In genomic region chr11:356610-357009, GRCh38 we compare ENCODE assay signal across 1 cellular context.
TF ChIP-seq lines count a peak whose summit lies in the region.

No MANE protein-coding gene starts in this region.

TF ChIP-seq in K562, 482 proteins besides CTCF, POLR2A, EP300 and RAD21 (continues in another document):
- TF ChIP-seq ZNF79 (CRISPR knock-in tag; IDR thresholded peaks at IDR 0.05; ENCODE audit: low read depth), result no peak
- no peak for TF ChIP-seq ZNF586 (CRISPR knock-in tag; conservative IDR thresholded peaks at IDR 0.05)
- no peak for TF ChIP-seq ZNF165 (CRISPR knock-in tag; IDR thresholded peaks at IDR 0.05; ENCODE audit: borderline replicate concordance)
- TF ChIP-seq, protein P1, sequence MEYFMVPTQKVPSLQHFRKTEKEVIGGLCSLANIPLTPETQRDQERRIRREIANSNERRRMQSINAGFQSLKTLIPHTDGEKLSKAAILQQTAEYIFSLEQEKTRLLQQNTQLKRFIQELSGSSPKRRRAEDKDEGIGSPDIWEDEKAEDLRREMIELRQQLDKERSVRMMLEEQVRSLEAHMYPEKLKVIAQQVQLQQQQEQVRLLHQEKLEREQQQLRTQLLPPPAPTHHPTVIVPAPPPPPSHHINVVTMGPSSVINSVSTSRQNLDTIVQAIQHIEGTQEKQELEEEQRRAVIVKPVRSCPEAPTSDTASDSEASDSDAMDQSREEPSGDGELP (CRISPR knock-in tag; IDR thresholded peaks at IDR 0.05; ENCODE audit: borderline replicate concordance), result no peak
- no peak for TF ChIP-seq ERF (CRISPR knock-in tag; IDR thresholded peaks at IDR 0.05)
- TF ChIP-seq ELF1 (tag; IDR thresholded peaks at IDR 0.05), result 0 out of 2 replicates have a peak, but pooled peaks have one; percentile 18
- TF ChIP-seq JUN (IDR thresholded peaks at IDR 0.05; ENCODE audit: borderline replicate concordance, low read depth, low read length), result no peak
- TF ChIP-seq JUN (CRISPR knock-in tag; IDR thresholded peaks at IDR 0.05; ENCODE audit: borderline replicate concordance), result no peak
- TF ChIP-seq AFF1 (IDR thresholded peaks at IDR 0.05; ENCODE audit: low read depth in 1 of 2, partially characterized antibody in 2 of 2), result no peak
- no peak for TF ChIP-seq CCAR2 (IDR thresholded peaks at IDR 0.05; ENCODE audit: low read depth, low read length)
- no peak for TF ChIP-seq ZNF311 (CRISPR knock-in tag; IDR thresholded peaks at IDR 0.05)
- no peak for TF ChIP-seq MEIS2 (IDR thresholded peaks at IDR 0.05; ENCODE audit: partially characterized antibody)
- no peak for TF ChIP-seq NCOA6 (IDR thresholded peaks at IDR 0.05)
- no peak for TF ChIP-seq NR2C1 (IDR thresholded peaks at IDR 0.05)
- no peak for TF ChIP-seq NR2C1 (tag; IDR thresholded peaks at IDR 0.05)
- no peak for TF ChIP-seq MTA1 (IDR thresholded peaks at IDR 0.05; ENCODE audit: borderline replicate concordance)
- no peak for TF ChIP-seq HDAC2 (IDR thresholded peaks at IDR 0.05)
- TF ChIP-seq ZFPM2 (CRISPR knock-in tag; IDR thresholded peaks at IDR 0.05), result no peak
- no peak for TF ChIP-seq NFE2L1 (tag; IDR thresholded peaks at IDR 0.05; ENCODE audit: borderline replicate concordance, low read depth)
- TF ChIP-seq SUPT5H (IDR thresholded peaks at IDR 0.05), result no peak; the same call in 1 of the 2 replicates
- no peak for TF ChIP-seq ZNF830 (CRISPR knock-in tag; IDR thresholded peaks at IDR 0.05)
- no peak for TF ChIP-seq STAG1 (CRISPR knock-in tag; IDR thresholded peaks at IDR 0.05; ENCODE audit: borderline replicate concordance)
- TF ChIP-seq XRCC5 (IDR thresholded peaks at IDR 0.05; ENCODE audit: low read depth, low read length), result no peak
- TF ChIP-seq ZNF778 (CRISPR knock-in tag; IDR thresholded peaks at IDR 0.05), result no peak
- no peak for TF ChIP-seq BRD9 (IDR thresholded peaks at IDR 0.05; ENCODE audit: low read depth, partially characterized antibody)
- TF ChIP-seq STAT5B (CRISPR knock-in tag; IDR thresholded peaks at IDR 0.05), result no peak
- TF ChIP-seq, protein P2, sequence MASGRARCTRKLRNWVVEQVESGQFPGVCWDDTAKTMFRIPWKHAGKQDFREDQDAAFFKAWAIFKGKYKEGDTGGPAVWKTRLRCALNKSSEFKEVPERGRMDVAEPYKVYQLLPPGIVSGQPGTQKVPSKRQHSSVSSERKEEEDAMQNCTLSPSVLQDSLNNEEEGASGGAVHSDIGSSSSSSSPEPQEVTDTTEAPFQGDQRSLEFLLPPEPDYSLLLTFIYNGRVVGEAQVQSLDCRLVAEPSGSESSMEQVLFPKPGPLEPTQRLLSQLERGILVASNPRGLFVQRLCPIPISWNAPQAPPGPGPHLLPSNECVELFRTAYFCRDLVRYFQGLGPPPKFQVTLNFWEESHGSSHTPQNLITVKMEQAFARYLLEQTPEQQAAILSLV (tag; IDR thresholded peaks at IDR 0.05), result no peak
- TF ChIP-seq, protein P3, sequence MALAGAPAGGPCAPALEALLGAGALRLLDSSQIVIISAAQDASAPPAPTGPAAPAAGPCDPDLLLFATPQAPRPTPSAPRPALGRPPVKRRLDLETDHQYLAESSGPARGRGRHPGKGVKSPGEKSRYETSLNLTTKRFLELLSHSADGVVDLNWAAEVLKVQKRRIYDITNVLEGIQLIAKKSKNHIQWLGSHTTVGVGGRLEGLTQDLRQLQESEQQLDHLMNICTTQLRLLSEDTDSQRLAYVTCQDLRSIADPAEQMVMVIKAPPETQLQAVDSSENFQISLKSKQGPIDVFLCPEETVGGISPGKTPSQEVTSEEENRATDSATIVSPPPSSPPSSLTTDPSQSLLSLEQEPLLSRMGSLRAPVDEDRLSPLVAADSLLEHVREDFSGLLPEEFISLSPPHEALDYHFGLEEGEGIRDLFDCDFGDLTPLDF (CRISPR knock-in tag; IDR thresholded peaks at IDR 0.05), result no peak
- TF ChIP-seq ZBTB12 (CRISPR knock-in tag; IDR thresholded peaks at IDR 0.05), result no peak
- no peak for TF ChIP-seq ZNF436 (CRISPR knock-in tag; IDR thresholded peaks at IDR 0.05)
- no peak for TF ChIP-seq PTTG1 (tag; IDR thresholded peaks at IDR 0.05; ENCODE audit: low read depth)
- TF ChIP-seq NFRKB (IDR thresholded peaks at IDR 0.05; ENCODE audit: low read depth), result 0 out of 2 replicates have a peak, but pooled peaks have one; percentile 40
- no peak for TF ChIP-seq TFAM (CRISPR knock-in tag; conservative IDR thresholded peaks at IDR 0.05)
- TF ChIP-seq NR4A1 (CRISPR knock-in tag; IDR thresholded peaks at IDR 0.05), result no peak
- TF ChIP-seq NR4A1 (tag; IDR thresholded peaks at IDR 0.05), result no peak
- no peak for TF ChIP-seq EWSR1 (IDR thresholded peaks at IDR 0.05; ENCODE audit: borderline replicate concordance, low read depth, partially characterized antibody)
- no peak for TF ChIP-seq CREM (IDR thresholded peaks at IDR 0.05; ENCODE audit: low read depth)
- no peak for TF ChIP-seq GABPA (tag; conservative IDR thresholded peaks at IDR 0.05; ENCODE audit: low read depth)
- TF ChIP-seq BRD4 (IDR thresholded peaks at IDR 0.05), result no peak
- TF ChIP-seq, protein P4, sequence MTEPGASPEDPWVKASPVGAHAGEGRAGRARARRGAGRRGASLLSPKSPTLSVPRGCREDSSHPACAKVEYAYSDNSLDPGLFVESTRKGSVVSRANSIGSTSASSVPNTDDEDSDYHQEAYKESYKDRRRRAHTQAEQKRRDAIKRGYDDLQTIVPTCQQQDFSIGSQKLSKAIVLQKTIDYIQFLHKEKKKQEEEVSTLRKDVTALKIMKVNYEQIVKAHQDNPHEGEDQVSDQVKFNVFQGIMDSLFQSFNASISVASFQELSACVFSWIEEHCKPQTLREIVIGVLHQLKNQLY (CRISPR knock-in tag; conservative IDR thresholded peaks at IDR 0.05), result no peak
- no peak for TF ChIP-seq POU5F1 (IDR thresholded peaks at IDR 0.05; ENCODE audit: borderline replicate concordance, low read depth, low read length, partially characterized antibody)
- no peak for TF ChIP-seq FOXJ3 (CRISPR knock-in tag; IDR thresholded peaks at IDR 0.05)
- TF ChIP-seq, protein P5, sequence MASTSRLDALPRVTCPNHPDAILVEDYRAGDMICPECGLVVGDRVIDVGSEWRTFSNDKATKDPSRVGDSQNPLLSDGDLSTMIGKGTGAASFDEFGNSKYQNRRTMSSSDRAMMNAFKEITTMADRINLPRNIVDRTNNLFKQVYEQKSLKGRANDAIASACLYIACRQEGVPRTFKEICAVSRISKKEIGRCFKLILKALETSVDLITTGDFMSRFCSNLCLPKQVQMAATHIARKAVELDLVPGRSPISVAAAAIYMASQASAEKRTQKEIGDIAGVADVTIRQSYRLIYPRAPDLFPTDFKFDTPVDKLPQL (IDR thresholded peaks at IDR 0.05; ENCODE audit: extremely low read depth, insufficient read length), result no peak
- no peak for TF ChIP-seq CREBBP (IDR thresholded peaks at IDR 0.05; ENCODE audit: low read depth, low read length)
- no peak for TF ChIP-seq ZNF589 (CRISPR knock-in tag; IDR thresholded peaks at IDR 0.05; ENCODE audit: low read depth)
- TF ChIP-seq, protein P6, sequence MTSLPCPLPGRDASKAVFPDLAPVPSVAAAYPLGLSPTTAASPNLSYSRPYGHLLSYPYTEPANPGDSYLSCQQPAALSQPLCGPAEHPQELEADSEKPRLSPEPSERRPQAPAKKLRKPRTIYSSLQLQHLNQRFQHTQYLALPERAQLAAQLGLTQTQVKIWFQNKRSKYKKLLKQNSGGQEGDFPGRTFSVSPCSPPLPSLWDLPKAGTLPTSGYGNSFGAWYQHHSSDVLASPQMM (CRISPR knock-in tag; IDR thresholded peaks at IDR 0.05), result no peak
- TF ChIP-seq ARID2 (IDR thresholded peaks at IDR 0.05), result no peak
- 0 out of 4 replicates have a peak, but pooled peaks of 1 of the 2 experiments have one; percentile 10 for TF ChIP-seq KDM1A (IDR thresholded peaks at IDR 0.05)
- TF ChIP-seq ZNF696 (CRISPR knock-in tag; conservative IDR thresholded peaks at IDR 0.05), result no peak
- TF ChIP-seq ELF4 (CRISPR knock-in tag; IDR thresholded peaks at IDR 0.05), result 0 out of 2 replicates have a peak, but pooled peaks have one; percentile 27
- TF ChIP-seq SPI1 (IDR thresholded peaks at IDR 0.05; ENCODE audit: borderline replicate concordance, low read depth, low read length), result no peak
- peak; percentile 55 for TF ChIP-seq ARHGAP35 (IDR thresholded peaks at IDR 0.05; ENCODE audit: partially characterized antibody)
- TF ChIP-seq CBX8 (IDR thresholded peaks at IDR 0.05; ENCODE audit: borderline replicate concordance, extremely low read depth, low read depth, low read length, poor library complexity, severe bottlenecking), result no peak
- TF ChIP-seq NFYB (IDR thresholded peaks at IDR 0.05; ENCODE audit: extremely low read depth, insufficient read length), result no peak
- TF ChIP-seq ZC3H11A (IDR thresholded peaks at IDR 0.05; ENCODE audit: low read depth, low read length), result no peak
- TF ChIP-seq RFX5 (IDR thresholded peaks at IDR 0.05; ENCODE audit: low read depth, low read length), result no peak
- TF ChIP-seq ZNF77 (CRISPR knock-in tag; IDR thresholded peaks at IDR 0.05), result no peak
- no peak for TF ChIP-seq ASH1L (IDR thresholded peaks at IDR 0.05; ENCODE audit: borderline replicate concordance, low read depth, partially characterized antibody)
- 0 out of 2 replicates have a peak, but pooled peaks have one; percentile 26 for TF ChIP-seq NKRF (IDR thresholded peaks at IDR 0.05; ENCODE audit: borderline replicate concordance)
- TF ChIP-seq SIN3B (IDR thresholded peaks at IDR 0.05; ENCODE audit: low read depth), result no peak
- TF ChIP-seq FOXA1 (IDR thresholded peaks at IDR 0.05; ENCODE audit: borderline replicate concordance), result no peak
- TF ChIP-seq DACH1 (IDR thresholded peaks at IDR 0.05; ENCODE audit: partially characterized antibody), result no peak
- peak; percentile 83 for TF ChIP-seq PHF20 (IDR thresholded peaks at IDR 0.05; ENCODE audit: partially characterized antibody)
- TF ChIP-seq SRSF7 (optimal IDR thresholded peaks at IDR 0.05; ENCODE audit: low read depth, low read length), result no peak
- TF ChIP-seq ATF2 (CRISPR knock-in tag; IDR thresholded peaks at IDR 0.05), result no peak
